ENCODE assay signal across 25 cellular contexts in the genomic region with DNA sequence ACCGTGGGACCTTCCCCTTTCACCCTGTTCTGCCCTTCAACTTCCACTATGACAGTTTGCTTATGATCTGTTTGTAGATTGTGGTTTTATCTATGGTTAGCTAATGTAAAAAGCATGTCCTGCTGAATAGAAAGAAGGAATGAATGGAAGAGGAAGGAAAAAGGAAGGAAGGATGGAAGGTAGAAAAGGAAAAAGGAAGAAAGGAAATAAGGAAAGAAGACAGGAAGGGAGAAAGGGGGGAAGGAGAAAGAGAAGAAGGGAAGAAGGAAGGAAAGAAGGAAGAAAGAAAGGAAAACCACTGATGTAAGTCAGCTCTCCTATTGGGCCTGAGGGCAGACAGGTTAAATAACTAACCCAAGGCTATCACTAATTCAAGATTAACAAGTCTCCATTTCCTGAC.
DNase-seq lines count a peak whose midpoint lies in the region; ATAC-seq, FAIRE-seq and TF ChIP-seq lines count a peak whose summit lies in the region.
"Had no signal": no experiment of that assay in that cellular context is flagged by ENCODE, and none has a peak within 500 bp of the region (broad histone marks: within the 10 kb centered on the region; RNA-seq: fewer than 3 reads in every experiment).

No MANE protein-coding gene starts in this region.

- POLR2A ChIA-PET in HEK293 (lab: Yijun Ruan, JAX) (interaction anchor here (0.6 kb wide), 1 partner anchor 881 kb away, joined by 4 read pairs; no protein-coding TSS in a partner anchor), PC-3 (lab: Charles Lee; ENCODE audit: unreplicated experiment) (no interaction called here), K562 (lab: Yijun Ruan, JAX) (no interaction called here)

- ATAC-seq in PC-3 (peak; percentile 37; the same call in 1 of the 2 replicates), K562 (no peak), GM21367 (IDR thresholded peaks at IDR 0.05; ENCODE audit: unreplicated experiment) (no peak), body of pancreas (no peak), omental fat pad (ENCODE audit: low FRiP score) (no peak)
- ATAC-seq: A549, HCT116 had no signal

- TF ChIP-seq CTCF in HEK293 (tag by site-specific recombination; IDR thresholded peaks at IDR 0.05) (no peak), PC-3 (conservative IDR thresholded peaks at IDR 0.05; ENCODE audit: low read depth, low read length) (no peak), K562 (IDR thresholded peaks at IDR 0.05 in 2 of 3, conservative IDR thresholded peaks at IDR 0.05 in 1 of 3; ENCODE audit: insufficient read depth in 2 of 3, low read depth in 1 of 3, low read length in 3 of 3) (no peak), body of pancreas (IDR thresholded peaks at IDR 0.05) (no peak), omental fat pad (IDR thresholded peaks at IDR 0.05) (no peak)

- in situ Hi-C loops in K562 (cut with MboI): no loop called here

- no peaks in the 10 kb centered on the region for H3F3A ChIP-seq in PC-3 (ENCODE audit: low read length, unreplicated experiment)

- intact Hi-C loops in PC-3 (cut with micrococcal nuclease): no loop called here
- intact Hi-C loops in K562 (cut with micrococcal nuclease): no loop called here
- intact Hi-C loops in body of pancreas (cut with DNase I): no loop called here

- H3K4me2 ChIP-seq in PC-3 (ENCODE audit: low read length): peak overlapping the region; percentile 22; the same call in 1 of the 2 replicates
- H3K4me2 ChIP-seq in K562 (ENCODE audit: insufficient read depth, low read length): no peak overlapping the region
- H3K4me2 ChIP-seq: A549; BLaER1 treated with 17β-estradiol and CSF1 and Interleukin-3, amounts not matched to agents 10 nM and 100 nM had no signal

- H3K27ac ChIP-seq in HEK293 (ENCODE audit: extremely low read depth, low read depth, low read length): no peak overlapping the region
- peak overlapping the region; percentile 77 for H3K27ac ChIP-seq in PC-3 (ENCODE audit: low read length)
- no peak overlapping the region for H3K27ac ChIP-seq in K562 (ENCODE audit: extremely low read depth, low read depth, low read length)
- H3K27ac ChIP-seq in body of pancreas: no peak overlapping the region
- H3K27ac ChIP-seq: A549; BLaER1 treated with 17β-estradiol and CSF1 and Interleukin-3, amounts not matched to agents 10 nM and 100 nM; GM23248 had no signal

- H3K4me1 ChIP-seq in HEK293 (ENCODE audit: control insufficient read depth, insufficient read depth, low read length) (no peaks in the 10 kb centered on the region), PC-3 (ENCODE audit: insufficient read depth, low read length) (peaks cover 17% of the 10 kb centered on the region), K562 (replicated peaks in 1 of 2; ENCODE audit: control insufficient read depth in 2 of 2, insufficient read depth in 2 of 2, low read length in 2 of 2) (no peaks in the 10 kb centered on the region), body of pancreas (no peaks in the 10 kb centered on the region)
- H3K4me1 ChIP-seq: A549; BE2C; BLaER1 treated with 17β-estradiol and CSF1 and Interleukin-3, amounts not matched to agents 10 nM and 100 nM had no signal

- no peak for FAIRE-seq in K562 (lab: Jason Lieb, UNC)
- FAIRE-seq: A549, D721Med, G401.6, GM19239, H1 had no signal

- H3K27me3 ChIP-seq in PC-3 (ENCODE audit: low read length) (no peaks in the 10 kb centered on the region), K562 (ENCODE audit: control insufficient read depth in 2 of 2, insufficient read depth in 2 of 2, low read length in 2 of 2) (no peaks in the 10 kb centered on the region), body of pancreas (no peaks in the 10 kb centered on the region)
- H3K27me3 ChIP-seq: BE2C; BLaER1 treated with 17β-estradiol and CSF1 and Interleukin-3, amounts not matched to agents 10 nM and 100 nM had no signal

- 0% methylated on average over 1 of the region's 1 CpG for WGBS in K562 (ENCODE audit: insufficient coverage, low coverage, missing lambda C conversion rate)
- WGBS in body of pancreas, 2 donors: 52 to 72% methylated on average over 1 of the region's 1 CpG

- H3K9me2 ChIP-seq in PC-3 (replicated peaks; ENCODE audit: low read length): no peaks in the 10 kb centered on the region

- CTCF ChIA-PET in HEK293 (lab: Yijun Ruan, JAX): no interaction called here
- CTCF ChIA-PET in PC-3 (lab: Charles Lee): no interaction called here
- CTCF ChIA-PET in K562 (lab: Yijun Ruan, JAX; ENCODE audit: low intra/inter-chr PET ratio): interaction anchor here (0.6 kb wide), 1 partner anchor 59 kb away, joined by 3 read pairs; no protein-coding TSS in a partner anchor

- H2AFZ ChIP-seq in PC-3 (ENCODE audit: low read length) (no peak overlapping the region), K562 (ENCODE audit: low read depth, low read length) (no peak overlapping the region)
- H2AFZ ChIP-seq: GM23248 had no signal

- DNase-seq in Daoy (ENCODE audit: low read depth) (peak; percentile 19), PC-3 (peak; percentile 28), K562 (ENCODE audit: extremely low read depth in 1 of 4, low spot score in 3 of 4) (no peak), body of pancreas (no peak), omental fat pad (ENCODE audit: low spot score) (no peak)
- DNase-seq: 8988T; ACHN; AML-193; BE2C; CD4-positive, alpha-beta T cell; CD8-positive, alpha-beta memory T cell; DMS 273 treated with DMSO at 0.1 percent for 48 hours; DMS79; GM23248; H9; HFFc6 had no signal

- H3K79me2 ChIP-seq in PC-3 (ENCODE audit: low read length) (no peaks in the 10 kb centered on the region), K562 (ENCODE audit: control insufficient read depth, insufficient read depth, low read length) (no peaks in the 10 kb centered on the region)

- BruUV-seq in PC-3 (replicated peaks; lab: Mats Ljungman, UMichigan): no TSS peak
- no TSS peak for BruUV-seq in K562 (replicated peaks; lab: Mats Ljungman, UMichigan)

- H3K9ac ChIP-seq in PC-3 (ENCODE audit: low read length) (peak overlapping the region; percentile 27; the same call in 1 of the 2 replicates), K562 (ENCODE audit: insufficient read depth in 1 of 2, low read depth in 2 of 2, low read length in 2 of 2) (no peak overlapping the region)
- H3K9ac ChIP-seq: BLaER1 treated with 17β-estradiol and CSF1 and Interleukin-3, amounts not matched to agents 10 nM and 100 nM; GM23248 had no signal

- H3K9me3 ChIP-seq in HEK293 (ENCODE audit: control insufficient read depth, insufficient read depth, low read depth, low read length) (no peaks in the 10 kb centered on the region), PC-3 (ENCODE audit: low read length) (no peaks in the 10 kb centered on the region), K562 (replicated peaks; ENCODE audit: control insufficient read depth, insufficient read depth, low read depth, low read length) (peaks cover 8% of the 10 kb centered on the region; the same call in 1 of the 2 replicates), body of pancreas (no peaks in the 10 kb centered on the region)
- H3K9me3 ChIP-seq: BE2C had no signal

- no peak for TF ChIP-seq EP300 in K562 (IDR thresholded peaks at IDR 0.05; ENCODE audit: low read length)

- no peak overlapping the region for H3K4me3 ChIP-seq in HEK293 (ENCODE audit: low read depth, low read length)
- H3K4me3 ChIP-seq in PC-3 (ENCODE audit: low read length): no peak overlapping the region
- no peak overlapping the region for H3K4me3 ChIP-seq in K562
- no peak overlapping the region for H3K4me3 ChIP-seq in body of pancreas
- H3K4me3 ChIP-seq: A549; BLaER1 treated with 17β-estradiol and CSF1 and Interleukin-3, amounts not matched to agents 10 nM and 100 nM; GM23248 had no signal

- no peak for TF ChIP-seq RAD21 in K562 (CRISPR knock-in tag; conservative IDR thresholded peaks at IDR 0.05 in 1 of 2, IDR thresholded peaks at IDR 0.05 in 1 of 2)

- no peaks in the 10 kb centered on the region for H3K36me3 ChIP-seq in HEK293 (ENCODE audit: control insufficient read depth in 2 of 2, insufficient read depth in 1 of 2, low read length in 2 of 2)
- no peaks in the 10 kb centered on the region for H3K36me3 ChIP-seq in PC-3 (ENCODE audit: low read depth, low read length)
- no peaks in the 10 kb centered on the region for H3K36me3 ChIP-seq in K562 (ENCODE audit: control insufficient read depth, insufficient read depth, low read length)
- no peaks in the 10 kb centered on the region for H3K36me3 ChIP-seq in body of pancreas (replicated peaks in 1 of 2; ENCODE audit: insufficient read depth in 1 of 2, low read depth in 2 of 2)
- H3K36me3 ChIP-seq: BE2C; BLaER1 treated with 17β-estradiol and CSF1 and Interleukin-3, amounts not matched to agents 10 nM and 100 nM had no signal

- no peaks in the 10 kb centered on the region for H3K9me1 ChIP-seq in K562 (ENCODE audit: control insufficient read depth, insufficient read depth, low read length)

- no peak for TF ChIP-seq POLR2A in K562 (conservative IDR thresholded peaks at IDR 0.05)
- TF ChIP-seq POLR2A in body of pancreas (IDR thresholded peaks at IDR 0.05): no peak

- H4K20me1 ChIP-seq in PC-3 (ENCODE audit: low read length): no peaks in the 10 kb centered on the region
- H4K20me1 ChIP-seq in K562 (replicated peaks; ENCODE audit: control insufficient read depth, insufficient read depth, low read length): no peaks in the 10 kb centered on the region
- H4K20me1 ChIP-seq: BLaER1 treated with 17β-estradiol and CSF1 and Interleukin-3, amounts not matched to agents 10 nM and 100 nM had no signal

TF ChIP-seq in HEK293, 187 proteins besides CTCF, POLR2A, EP300 and RAD21:
- TF ChIP-seq ZNF366 (tag by site-specific recombination; conservative IDR thresholded peaks at IDR 0.05): peak; percentile 73
- no peak for TF ChIP-seq TRIM28 (IDR thresholded peaks at IDR 0.05; ENCODE audit: borderline replicate concordance, low read length)
TF ChIP-seq in HEK293: peak in this region for 1.

TF ChIP-seq in K562, 482 proteins besides CTCF, POLR2A, EP300 and RAD21 (continues in another document):
- TF ChIP-seq, protein P1, sequence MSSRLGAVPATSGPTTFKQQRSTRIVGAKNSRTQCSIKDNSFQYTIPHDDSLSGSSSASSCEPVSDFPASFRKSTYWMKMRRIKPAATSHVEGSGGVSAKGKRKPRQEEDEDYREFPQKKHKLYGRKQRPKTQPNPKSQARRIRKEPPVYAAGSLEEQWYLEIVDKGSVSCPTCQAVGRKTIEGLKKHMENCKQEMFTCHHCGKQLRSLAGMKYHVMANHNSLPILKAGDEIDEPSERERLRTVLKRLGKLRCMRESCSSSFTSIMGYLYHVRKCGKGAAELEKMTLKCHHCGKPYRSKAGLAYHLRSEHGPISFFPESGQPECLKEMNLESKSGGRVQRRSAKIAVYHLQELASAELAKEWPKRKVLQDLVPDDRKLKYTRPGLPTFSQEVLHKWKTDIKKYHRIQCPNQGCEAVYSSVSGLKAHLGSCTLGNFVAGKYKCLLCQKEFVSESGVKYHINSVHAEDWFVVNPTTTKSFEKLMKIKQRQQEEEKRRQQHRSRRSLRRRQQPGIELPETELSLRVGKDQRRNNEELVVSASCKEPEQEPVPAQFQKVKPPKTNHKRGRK (tag; IDR thresholded peaks at IDR 0.05): peak; percentile 72

Comparison
In these comparisons a context has a peak if more than half of its experiments do, and no peak if none do; other contexts are left out.
1. DNase-seq: peak in Daoy (single experiment) and PC-3 (single experiment); none in K562 (0 of 4), body of pancreas (0 of 4) and omental fat pad (single experiment).